Comparison of ENCODE assay signal across 17 cellular contexts in genomic region chr13:25872871-25873607, GRCh38.
DNase-seq lines count a peak whose midpoint lies in the region; ATAC-seq and TF ChIP-seq lines count a peak whose summit lies in the region.
"Had no signal": no experiment of that assay in that cellular context is flagged by ENCODE, and none has a peak within 500 bp of the region (broad histone marks: within the 10 kb centered on the region; RNA-seq: fewer than 3 reads in every experiment).

No MANE protein-coding gene starts in this region.

- H3K27me3 ChIP-seq in cardiac muscle cell: no peaks in the 10 kb centered on the region
- H3K27me3 ChIP-seq in left ventricle myocardium inferior (ENCODE audit: low read depth): peaks cover 37% of the 10 kb centered on the region
- no peaks in the 10 kb centered on the region for H3K27me3 ChIP-seq in mammary epithelial cell (ENCODE audit: insufficient read depth, low read length)

- no peaks in the 10 kb centered on the region for H3K36me3 ChIP-seq in cardiac muscle cell
- no peaks in the 10 kb centered on the region for H3K36me3 ChIP-seq in left ventricle myocardium inferior
- H3K36me3 ChIP-seq in mammary epithelial cell (ENCODE audit: insufficient read depth, low read length): no peaks in the 10 kb centered on the region
- H3K36me3 ChIP-seq: prostate gland had no signal

- no peak overlapping the region for H3K4me3 ChIP-seq in cardiac muscle cell
- no peak overlapping the region for H3K4me3 ChIP-seq in left ventricle myocardium inferior
- no peak overlapping the region for H3K4me3 ChIP-seq in mammary epithelial cell (replicated peaks in 1 of 3; ENCODE audit: insufficient read depth in 1 of 3, low read depth in 2 of 3, low read length in 3 of 3)
- H3K4me3 ChIP-seq: prostate gland had no signal

- H3K27ac ChIP-seq in cardiac muscle cell: peak overlapping the region; percentile 69
- no peak overlapping the region for H3K27ac ChIP-seq in left ventricle myocardium inferior (replicated peaks)
- no peak overlapping the region for H3K27ac ChIP-seq in mammary epithelial cell (ENCODE audit: insufficient read depth, low read depth, low read length)
- H3K27ac ChIP-seq: prostate gland had no signal

- WGBS in mammary epithelial cell (ENCODE audit: low coverage, missing lambda C conversion rate): 65% methylated on average over 6 of the region's 6 CpGs

- no peaks in the 10 kb centered on the region for H3K36me3 Mint-ChIP-seq in stimulated activated effector memory CD8-positive, alpha-beta T cell treated with anti-CD3 and anti-CD28 coated beads, Interleukin-12 subunit alpha, Interleukin-12 subunit beta, amount 100 ng/mL, for 72 hours
- H3K36me3 Mint-ChIP-seq: stimulated activated naive B cell treated with anti-CD40 and anti-IgM and Interleukin-4, amounts not matched to agents 10 μg/mL and 1 μg/mL and 100 μg/mL, for 72 hours had no signal

- no peak for ATAC-seq in stimulated activated effector memory CD8-positive, alpha-beta T cell treated with anti-CD3 and anti-CD28 coated beads, Interleukin-12 subunit alpha, Interleukin-12 subunit beta, amount 100 ng/mL, for 72 hours
- ATAC-seq: stimulated activated naive B cell treated with anti-CD40 and anti-IgM and Interleukin-4, amounts not matched to agents 10 μg/mL and 1 μg/mL and 100 μg/mL, for 72 hours had no signal

- no peak overlapping the region for H3K9ac ChIP-seq in mammary epithelial cell (ENCODE audit: insufficient read depth, low read length)
- H3K9ac ChIP-seq: SK-N-SH had no signal

- H3K9me3 ChIP-seq in cardiac muscle cell (ENCODE audit: low read depth): no peaks in the 10 kb centered on the region
- H3K9me3 ChIP-seq in left ventricle myocardium inferior (replicated peaks): no peaks in the 10 kb centered on the region
- H3K9me3 ChIP-seq in mammary epithelial cell (replicated peaks; ENCODE audit: insufficient read depth, low read length): no peaks in the 10 kb centered on the region
- H3K9me3 ChIP-seq: prostate gland, SK-N-SH had no signal

- in situ Hi-C loops in mammary epithelial cell (cut with MboI; ENCODE audit: low sequenced_read_pairs in 2 of 2): no loop called here

- dilution Hi-C loops in mammary epithelial cell (cut with HindIII; ENCODE audit: low sequenced_read_pairs): no loop called here

- intact Hi-C loops in left ventricle myocardium inferior (cut with micrococcal nuclease): no loop called here
- intact Hi-C loops in mammary epithelial cell (cut with micrococcal nuclease): no loop called here

- no peak overlapping the region for H3K4me3 Mint-ChIP-seq in stimulated activated effector memory CD8-positive, alpha-beta T cell treated with anti-CD3 and anti-CD28 coated beads, Interleukin-12 subunit alpha, Interleukin-12 subunit beta, amount 100 ng/mL, for 72 hours
- H3K4me3 Mint-ChIP-seq: B cell; stimulated activated naive B cell treated with anti-CD40 and anti-IgM and Interleukin-4, amounts not matched to agents 10 μg/mL and 1 μg/mL and 100 μg/mL, for 72 hours had no signal

- H3K4me1 Mint-ChIP-seq in stimulated activated effector memory CD8-positive, alpha-beta T cell treated with anti-CD3 and anti-CD28 coated beads, Interleukin-12 subunit alpha, Interleukin-12 subunit beta, amount 100 ng/mL, for 72 hours: peaks cover 16% of the 10 kb centered on the region

- peaks cover 4% of the 10 kb centered on the region for H3K9me3 Mint-ChIP-seq in stimulated activated effector memory CD8-positive, alpha-beta T cell treated with anti-CD3 and anti-CD28 coated beads, Interleukin-12 subunit alpha, Interleukin-12 subunit beta, amount 100 ng/mL, for 72 hours

- CTCF ChIA-PET in mammary epithelial cell (lab: Charles Lee; ENCODE audit: low non-redundant PET): no interaction called here

- DNase-seq in cardiac muscle cell (ENCODE audit: low read depth in 1 of 2, low spot score in 1 of 2): peak; percentile 51 to 72
- DNase-seq in left ventricle myocardium inferior: no peak
- peak; percentile 83 for DNase-seq in NOMO-1 treated with dmso at 0.1 percent for 144 hours (lab: John Stamatoyannopoulos, UW; ENCODE audit: unreplicated experiment)
- peak; percentile 48 for DNase-seq in mammary epithelial cell
- DNase-seq in stimulated activated effector memory CD8-positive, alpha-beta T cell treated with anti-CD3 and anti-CD28 coated beads, Interleukin-12 subunit alpha, Interleukin-12 subunit beta, amount 100 ng/mL, for 72 hours (ENCODE audit: low spot score in 2 of 2): no peak
- no peak for DNase-seq in LoVo (ENCODE audit: low spot score)
- no peak for DNase-seq in UCSD-AML1 (lab: John Stamatoyannopoulos, UW; ENCODE audit: unreplicated experiment)
- DNase-seq in NCI-H345 (lab: John Stamatoyannopoulos, UW): no peak
- DNase-seq: activated effector memory CD4-positive, alpha-beta T cell treated with Interleukin-2 at 50 U/mL for 16 hours; glutamatergic neuron; Karpas-422; kidney; NCI-H2081 treated with DMSO at 0.1 percent for 48 hours; SK-N-SH; stimulated activated naive B cell treated with anti-CD40 and anti-IgM and Interleukin-4, amounts not matched to agents 10 μg/mL and 1 μg/mL and 100 μg/mL, for 72 hours had no signal

- H2AFZ ChIP-seq in mammary epithelial cell (ENCODE audit: low read depth, low read length): no peak overlapping the region

- TF ChIP-seq CTCF in cardiac muscle cell (IDR thresholded peaks at IDR 0.05; ENCODE audit: low read depth, low read length): no peak
- no peak for TF ChIP-seq CTCF in left ventricle myocardium inferior (IDR thresholded peaks at IDR 0.05; ENCODE audit: borderline replicate concordance)
- TF ChIP-seq CTCF in mammary epithelial cell (conservative IDR thresholded peaks at IDR 0.05 in 1 of 2, IDR thresholded peaks at IDR 0.05 in 1 of 2; ENCODE audit: extremely low read depth in 1 of 2, insufficient read depth in 1 of 2, low read depth in 1 of 2, low read length in 2 of 2): no peak

- H3K4me1 ChIP-seq in cardiac muscle cell (ENCODE audit: low read depth): peaks cover 10% of the 10 kb centered on the region
- H3K4me1 ChIP-seq in left ventricle myocardium inferior: peaks cover 6% of the 10 kb centered on the region
- H3K4me1 ChIP-seq in mammary epithelial cell (ENCODE audit: insufficient read depth, low read length): peaks cover 7% of the 10 kb centered on the region
- H3K4me1 ChIP-seq: prostate gland had no signal

- no TSS peak for BruUV-seq in mammary epithelial cell (replicated peaks; lab: Mats Ljungman, UMichigan)

- H3K79me2 ChIP-seq in mammary epithelial cell (ENCODE audit: insufficient read depth, low read length): no peaks in the 10 kb centered on the region

- no peak overlapping the region for H3K4me2 ChIP-seq in mammary epithelial cell (ENCODE audit: insufficient read depth, low read depth, low read length)
- H3K4me2 ChIP-seq: SK-N-SH had no signal

- no peaks in the 10 kb centered on the region for H4K20me1 ChIP-seq in mammary epithelial cell (ENCODE audit: insufficient read depth, low read length)

- peak overlapping the region; percentile 16 for H3K27ac Mint-ChIP-seq in stimulated activated effector memory CD8-positive, alpha-beta T cell treated with anti-CD3 and anti-CD28 coated beads, Interleukin-12 subunit alpha, Interleukin-12 subunit beta, amount 100 ng/mL, for 72 hours
- H3K27ac Mint-ChIP-seq: B cell; stimulated activated naive B cell treated with anti-CD40 and anti-IgM and Interleukin-4, amounts not matched to agents 10 μg/mL and 1 μg/mL and 100 μg/mL, for 72 hours had no signal

Comparison
In these comparisons a context has a peak if more than half of its experiments do, and no peak if none do; other contexts are left out.
1. DNase-seq: peak in cardiac muscle cell (2 of 2), NOMO-1 treated with dmso at 0.1 percent for 144 hours (single experiment) and mammary epithelial cell (single experiment); none in left ventricle myocardium inferior (single experiment), stimulated activated effector memory CD8-positive, alpha-beta T cell treated with anti-CD3 and anti-CD28 coated beads, Interleukin-12 subunit alpha, Interleukin-12 subunit beta, amount 100 ng/mL, for 72 hours (0 of 2), LoVo (single experiment), UCSD-AML1 (single experiment) and NCI-H345 (single experiment).